12 cellular contexts compared by ENCODE assay signal in the genomic region with DNA sequence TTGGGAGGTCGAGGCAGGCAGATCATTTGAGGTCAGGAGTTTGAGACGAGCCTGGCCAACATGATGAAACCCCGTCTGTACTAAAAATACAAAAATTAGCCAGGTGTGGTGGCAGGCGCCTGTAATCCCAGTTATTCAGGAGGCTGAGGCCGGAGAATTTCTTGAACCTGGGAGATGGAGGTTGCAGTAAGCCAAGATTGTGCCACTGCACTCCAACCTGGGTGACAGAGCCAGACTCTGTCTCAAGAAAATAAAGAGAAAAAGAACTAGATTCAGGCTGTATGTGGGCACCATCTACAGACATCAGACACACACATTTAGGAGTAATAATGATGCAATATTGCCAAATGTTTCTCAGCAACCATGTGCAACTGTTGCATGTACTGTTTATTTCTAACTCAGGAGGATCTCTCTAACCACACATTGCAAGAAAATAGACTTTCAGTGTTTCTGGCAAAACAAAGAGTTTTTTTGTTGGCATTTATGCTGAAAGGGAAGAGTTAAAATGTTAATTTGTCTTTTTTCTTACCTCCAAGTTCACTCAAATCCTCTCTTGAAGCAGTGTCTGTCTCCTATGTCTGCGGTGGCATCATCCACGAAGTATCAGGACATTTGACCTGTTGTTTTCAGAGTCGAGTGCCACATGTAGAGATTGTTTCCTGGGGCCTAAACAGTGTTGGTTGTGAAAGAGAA. TPM values are rescaled to one million over a fixed set of nuclear protein-coding genes. Genes with fewer than 3 reads are reported as not detected.
DNase-seq lines count a peak whose midpoint lies in the region; ATAC-seq and TF ChIP-seq lines count a peak whose summit lies in the region.
"Had no signal": no experiment of that assay in that cellular context is flagged by ENCODE, and none has a peak within 500 bp of the region (broad histone marks: within the 10 kb centered on the region; RNA-seq: fewer than 3 reads in every experiment).

No MANE protein-coding gene starts in this region.

- H3K9me3 ChIP-seq in colonic mucosa = no peaks in the 10 kb centered on the region

- no peak overlapping the region for H3K27ac ChIP-seq in colonic mucosa

- no peak overlapping the region for H3K9ac ChIP-seq in colonic mucosa (ENCODE audit: low read depth in 2 of 2, low read length in 2 of 2)

- H3K9me3 Mint-ChIP-seq in stimulated activated naive CD8-positive, alpha-beta T cell treated with anti-CD3 and anti-CD28 coated beads, Interleukin-15, amount 100 ng/mL, for 72 hours = no peaks in the 10 kb centered on the region
- H3K9me3 Mint-ChIP-seq: CD4-positive, CD25-positive, alpha-beta regulatory T cell; nephron had no signal

- TF ChIP-seq CTCF in epithelial cell of esophagus (IDR thresholded peaks at IDR 0.05; ENCODE audit: insufficient read depth, low read depth, low read length, missing control alignments) = no peak
- TF ChIP-seq CTCF in colonic mucosa (IDR thresholded peaks at IDR 0.05) = no peak

- no peaks in the 10 kb centered on the region for H3K27me3 Mint-ChIP-seq in stimulated activated naive CD8-positive, alpha-beta T cell treated with anti-CD3 and anti-CD28 coated beads, Interleukin-15, amount 100 ng/mL, for 72 hours

- H3K4me3 Mint-ChIP-seq in stimulated activated naive CD8-positive, alpha-beta T cell treated with anti-CD3 and anti-CD28 coated beads, Interleukin-15, amount 100 ng/mL, for 72 hours = no peak overlapping the region
- H3K4me3 Mint-ChIP-seq: CD4-positive, CD25-positive, alpha-beta regulatory T cell; nephron had no signal

- peak; percentile 77 for ATAC-seq in stimulated activated naive CD8-positive, alpha-beta T cell treated with anti-CD3 and anti-CD28 coated beads, Interleukin-15, amount 100 ng/mL, for 72 hours
- no peak for ATAC-seq in HG03439 (IDR thresholded peaks at IDR 0.05; ENCODE audit: unreplicated experiment)

- peak; percentile 36 for DNase-seq in activated CD8-positive, alpha-beta memory T cell treated with anti-CD3 and anti-CD28 coated beads, Interleukin-2, amount 50 U/mL, for 48 hours
- DNase-seq in activated CD8-positive, alpha-beta memory T cell treated with anti-CD3 and anti-CD28 coated beads, Interleukin-2, amount 50 U/mL, for 4 hours = no peak
- DNase-seq in NOMO-1 treated with DMSO at 0.1 percent for 48 hours (lab: John Stamatoyannopoulos, UW; ENCODE audit: unreplicated experiment) (peak; percentile 68), epithelial cell of esophagus (ENCODE audit: low read depth) (peak; percentile 34), colonic mucosa (no peak), DMS114 treated with DMSO at 0.1 percent for 48 hours (lab: John Stamatoyannopoulos, UW; ENCODE audit: unreplicated experiment) (no peak)
- DNase-seq in stimulated activated naive CD8-positive, alpha-beta T cell treated with anti-CD3 and anti-CD28 coated beads, Interleukin-15, amount 100 ng/mL, for 72 hours = peak in 1 of 2 donors; percentile 10
- DNase-seq: CD4-positive, CD25-positive, alpha-beta regulatory T cell; dermis blood vessel endothelial cell; NCI-H1436 treated with DMSO at 0.1 percent for 48 hours had no signal

- H3K4me3 ChIP-seq in epithelial cell of esophagus (ENCODE audit: low read length) (no peak overlapping the region), colonic mucosa (no peak overlapping the region)

- H3K4me1 ChIP-seq in colonic mucosa = no peaks in the 10 kb centered on the region

- no peaks in the 10 kb centered on the region for H3K27me3 ChIP-seq in colonic mucosa

- peak overlapping the region; percentile 96 for H3K27ac Mint-ChIP-seq in stimulated activated naive CD8-positive, alpha-beta T cell treated with anti-CD3 and anti-CD28 coated beads, Interleukin-15, amount 100 ng/mL, for 72 hours
- H3K27ac Mint-ChIP-seq: nephron had no signal

- intact Hi-C loops in colonic mucosa (cut with DNase I) = no loop called here

- peaks cover 13% of the 10 kb centered on the region for H3K4me1 Mint-ChIP-seq in stimulated activated naive CD8-positive, alpha-beta T cell treated with anti-CD3 and anti-CD28 coated beads, Interleukin-15, amount 100 ng/mL, for 72 hours
- H3K4me1 Mint-ChIP-seq: nephron had no signal

- H3K36me3 ChIP-seq in colonic mucosa = no peaks in the 10 kb centered on the region

RNA-seq across cellular contexts. Expression of a gene that starts 5.1 kb away (rescaled TPM):
- total RNA-seq in colonic mucosa = 10 to 100 TPM in 1 of 2 donors, not detected in 1; 10.3 TPM
- total RNA-seq: CD4-positive, CD25-positive, alpha-beta regulatory T cell; dermis blood vessel endothelial cell had no signal

RNA-seq across cellular contexts. Expression of a gene that starts 11.9 kb away (rescaled TPM):
- total RNA-seq in colonic mucosa = 1 to 10 TPM in 1 of 2 donors, not detected in 1; 2.4 TPM
- total RNA-seq: CD4-positive, CD25-positive, alpha-beta regulatory T cell; dermis blood vessel endothelial cell had no signal

Comparison
In these comparisons a context has a peak if more than half of its experiments do, and no peak if none do; other contexts are left out.
1. DNase-seq: peak in activated CD8-positive, alpha-beta memory T cell treated with anti-CD3 and anti-CD28 coated beads, Interleukin-2, amount 50 U/mL, for 48 hours (single experiment), NOMO-1 treated with DMSO at 0.1 percent for 48 hours (single experiment) and epithelial cell of esophagus (single experiment); none in activated CD8-positive, alpha-beta memory T cell treated with anti-CD3 and anti-CD28 coated beads, Interleukin-2, amount 50 U/mL, for 4 hours (single experiment), colonic mucosa (single experiment) and DMS114 treated with DMSO at 0.1 percent for 48 hours (single experiment).